Comparison of ENCODE assay signal across 1 cellular context in genomic region chr17:63446218-63446980, GRCh38.
TF ChIP-seq lines count a peak whose summit lies in the region.

A gene with protein sequence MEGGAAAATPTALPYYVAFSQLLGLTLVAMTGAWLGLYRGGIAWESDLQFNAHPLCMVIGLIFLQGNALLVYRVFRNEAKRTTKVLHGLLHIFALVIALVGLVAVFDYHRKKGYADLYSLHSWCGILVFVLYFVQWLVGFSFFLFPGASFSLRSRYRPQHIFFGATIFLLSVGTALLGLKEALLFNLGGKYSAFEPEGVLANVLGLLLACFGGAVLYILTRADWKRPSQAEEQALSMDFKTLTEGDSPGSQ (minus strand): TSS chr17:63446306. CDS start chr17:63437547, 8,759 bp downstream.

TF ChIP-seq in K562, 482 proteins besides CTCF, POLR2A, EP300 and RAD21 (continued from another document and continues in another):
- TF ChIP-seq, protein P1, sequence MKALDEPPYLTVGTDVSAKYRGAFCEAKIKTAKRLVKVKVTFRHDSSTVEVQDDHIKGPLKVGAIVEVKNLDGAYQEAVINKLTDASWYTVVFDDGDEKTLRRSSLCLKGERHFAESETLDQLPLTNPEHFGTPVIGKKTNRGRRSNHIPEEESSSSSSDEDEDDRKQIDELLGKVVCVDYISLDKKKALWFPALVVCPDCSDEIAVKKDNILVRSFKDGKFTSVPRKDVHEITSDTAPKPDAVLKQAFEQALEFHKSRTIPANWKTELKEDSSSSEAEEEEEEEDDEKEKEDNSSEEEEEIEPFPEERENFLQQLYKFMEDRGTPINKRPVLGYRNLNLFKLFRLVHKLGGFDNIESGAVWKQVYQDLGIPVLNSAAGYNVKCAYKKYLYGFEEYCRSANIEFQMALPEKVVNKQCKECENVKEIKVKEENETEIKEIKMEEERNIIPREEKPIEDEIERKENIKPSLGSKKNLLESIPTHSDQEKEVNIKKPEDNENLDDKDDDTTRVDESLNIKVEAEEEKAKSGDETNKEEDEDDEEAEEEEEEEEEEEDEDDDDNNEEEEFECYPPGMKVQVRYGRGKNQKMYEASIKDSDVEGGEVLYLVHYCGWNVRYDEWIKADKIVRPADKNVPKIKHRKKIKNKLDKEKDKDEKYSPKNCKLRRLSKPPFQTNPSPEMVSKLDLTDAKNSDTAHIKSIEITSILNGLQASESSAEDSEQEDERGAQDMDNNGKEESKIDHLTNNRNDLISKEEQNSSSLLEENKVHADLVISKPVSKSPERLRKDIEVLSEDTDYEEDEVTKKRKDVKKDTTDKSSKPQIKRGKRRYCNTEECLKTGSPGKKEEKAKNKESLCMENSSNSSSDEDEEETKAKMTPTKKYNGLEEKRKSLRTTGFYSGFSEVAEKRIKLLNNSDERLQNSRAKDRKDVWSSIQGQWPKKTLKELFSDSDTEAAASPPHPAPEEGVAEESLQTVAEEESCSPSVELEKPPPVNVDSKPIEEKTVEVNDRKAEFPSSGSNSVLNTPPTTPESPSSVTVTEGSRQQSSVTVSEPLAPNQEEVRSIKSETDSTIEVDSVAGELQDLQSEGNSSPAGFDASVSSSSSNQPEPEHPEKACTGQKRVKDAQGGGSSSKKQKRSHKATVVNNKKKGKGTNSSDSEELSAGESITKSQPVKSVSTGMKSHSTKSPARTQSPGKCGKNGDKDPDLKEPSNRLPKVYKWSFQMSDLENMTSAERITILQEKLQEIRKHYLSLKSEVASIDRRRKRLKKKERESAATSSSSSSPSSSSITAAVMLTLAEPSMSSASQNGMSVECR (CRISPR knock-in tag; IDR thresholded peaks at IDR 0.05), result peak; percentile 92
- TF ChIP-seq FIP1L1 (IDR thresholded peaks at IDR 0.05; ENCODE audit: low read depth, low read length, poor library complexity, severe bottlenecking), result peak; percentile 84
- no peak for TF ChIP-seq ZNF347 (CRISPR knock-in tag; IDR thresholded peaks at IDR 0.05; ENCODE audit: low read depth)
- TF ChIP-seq ZNF316 (IDR thresholded peaks at IDR 0.05), result no peak
- TF ChIP-seq KHSRP (IDR thresholded peaks at IDR 0.05), result no peak
- TF ChIP-seq, protein P2, sequence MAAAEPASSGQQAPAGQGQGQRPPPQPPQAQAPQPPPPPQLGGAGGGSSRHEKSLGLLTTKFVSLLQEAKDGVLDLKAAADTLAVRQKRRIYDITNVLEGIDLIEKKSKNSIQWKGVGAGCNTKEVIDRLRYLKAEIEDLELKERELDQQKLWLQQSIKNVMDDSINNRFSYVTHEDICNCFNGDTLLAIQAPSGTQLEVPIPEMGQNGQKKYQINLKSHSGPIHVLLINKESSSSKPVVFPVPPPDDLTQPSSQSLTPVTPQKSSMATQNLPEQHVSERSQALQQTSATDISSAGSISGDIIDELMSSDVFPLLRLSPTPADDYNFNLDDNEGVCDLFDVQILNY (CRISPR knock-in tag; IDR thresholded peaks at IDR 0.05), result peak; percentile 74; the same call in 1 of the 2 replicates
- TF ChIP-seq STAT5A (IDR thresholded peaks at IDR 0.05; ENCODE audit: borderline replicate concordance, low read length), result no peak
- no peak for TF ChIP-seq ELF4 (CRISPR knock-in tag; IDR thresholded peaks at IDR 0.05)
- no peak for TF ChIP-seq SAFB2 (IDR thresholded peaks at IDR 0.05; ENCODE audit: borderline replicate concordance, low read depth, low read length, severe bottlenecking)
- TF ChIP-seq NCOA6 (IDR thresholded peaks at IDR 0.05), result no peak
- peak; percentile 96 for TF ChIP-seq GATAD2B (IDR thresholded peaks at IDR 0.05; ENCODE audit: borderline replicate concordance)
- no peak for TF ChIP-seq KAT7 (CRISPR knock-in tag; IDR thresholded peaks at IDR 0.05; ENCODE audit: borderline replicate concordance)
- TF ChIP-seq, protein P3, sequence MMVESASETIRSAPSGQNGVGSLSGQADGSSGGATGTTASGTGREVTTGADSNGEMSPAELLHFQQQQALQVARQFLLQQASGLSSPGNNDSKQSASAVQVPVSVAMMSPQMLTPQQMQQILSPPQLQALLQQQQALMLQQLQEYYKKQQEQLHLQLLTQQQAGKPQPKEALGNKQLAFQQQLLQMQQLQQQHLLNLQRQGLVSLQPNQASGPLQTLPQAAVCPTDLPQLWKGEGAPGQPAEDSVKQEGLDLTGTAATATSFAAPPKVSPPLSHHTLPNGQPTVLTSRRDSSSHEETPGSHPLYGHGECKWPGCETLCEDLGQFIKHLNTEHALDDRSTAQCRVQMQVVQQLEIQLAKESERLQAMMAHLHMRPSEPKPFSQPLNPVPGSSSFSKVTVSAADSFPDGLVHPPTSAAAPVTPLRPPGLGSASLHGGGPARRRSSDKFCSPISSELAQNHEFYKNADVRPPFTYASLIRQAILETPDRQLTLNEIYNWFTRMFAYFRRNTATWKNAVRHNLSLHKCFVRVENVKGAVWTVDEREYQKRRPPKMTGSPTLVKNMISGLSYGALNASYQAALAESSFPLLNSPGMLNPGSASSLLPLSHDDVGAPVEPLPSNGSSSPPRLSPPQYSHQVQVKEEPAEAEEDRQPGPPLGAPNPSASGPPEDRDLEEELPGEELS (CRISPR knock-in tag; IDR thresholded peaks at IDR 0.05; ENCODE audit: borderline replicate concordance), result peak; percentile 38; the same call in 1 of the 2 replicates
- TF ChIP-seq, protein P4, sequence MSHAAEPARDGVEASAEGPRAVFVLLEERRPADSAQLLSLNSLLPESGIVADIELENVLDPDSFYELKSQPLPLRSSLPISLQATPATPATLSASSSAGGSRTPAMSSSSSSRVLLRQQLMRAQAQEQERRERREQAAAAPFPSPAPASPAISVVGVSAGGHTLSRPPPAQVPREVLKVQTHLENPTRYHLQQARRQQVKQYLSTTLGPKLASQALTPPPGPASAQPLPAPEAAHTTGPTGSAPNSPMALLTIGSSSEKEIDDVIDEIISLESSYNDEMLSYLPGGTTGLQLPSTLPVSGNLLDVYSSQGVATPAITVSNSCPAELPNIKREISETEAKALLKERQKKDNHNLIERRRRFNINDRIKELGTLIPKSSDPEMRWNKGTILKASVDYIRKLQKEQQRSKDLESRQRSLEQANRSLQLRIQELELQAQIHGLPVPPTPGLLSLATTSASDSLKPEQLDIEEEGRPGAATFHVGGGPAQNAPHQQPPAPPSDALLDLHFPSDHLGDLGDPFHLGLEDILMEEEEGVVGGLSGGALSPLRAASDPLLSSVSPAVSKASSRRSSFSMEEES (CRISPR knock-in tag; IDR thresholded peaks at IDR 0.05), result no peak
- TF ChIP-seq SIN3A (IDR thresholded peaks at IDR 0.05; ENCODE audit: borderline replicate concordance in 2 of 2, control insufficient read depth in 1 of 2, low read depth in 2 of 2, low read length in 2 of 2), result peak in 1 of 2 experiments; percentile 63; a peak in 1 of 4 replicates
- TF ChIP-seq ZNF609 (CRISPR knock-in tag; IDR thresholded peaks at IDR 0.05; ENCODE audit: borderline replicate concordance), result 0 out of 2 replicates have a peak, but pooled peaks have one; percentile 84
- TF ChIP-seq FOXK1 (CRISPR knock-in tag; IDR thresholded peaks at IDR 0.05; ENCODE audit: borderline replicate concordance), result no peak; the same call in 1 of the 2 replicates
- TF ChIP-seq HMGN3 (IDR thresholded peaks at IDR 0.05; ENCODE audit: borderline replicate concordance, extremely low read depth, insufficient read length, low read depth, low read length), result peak; percentile 31
- no peak; the same call in 1 of the 2 replicates for TF ChIP-seq ZNF584 (CRISPR knock-in tag; IDR thresholded peaks at IDR 0.05; ENCODE audit: low read depth)
- TF ChIP-seq ZNF277 (CRISPR knock-in tag; IDR thresholded peaks at IDR 0.05; ENCODE audit: borderline replicate concordance), result no peak
- no peak for TF ChIP-seq SRSF7 (optimal IDR thresholded peaks at IDR 0.05; ENCODE audit: low read depth, low read length)
- no peak for TF ChIP-seq ZNF780A (CRISPR knock-in tag; IDR thresholded peaks at IDR 0.05)
- TF ChIP-seq CCAR2 (IDR thresholded peaks at IDR 0.05; ENCODE audit: low read depth, low read length), result no peak
- no peak for TF ChIP-seq NFIC (IDR thresholded peaks at IDR 0.05)
- TF ChIP-seq, protein P5, sequence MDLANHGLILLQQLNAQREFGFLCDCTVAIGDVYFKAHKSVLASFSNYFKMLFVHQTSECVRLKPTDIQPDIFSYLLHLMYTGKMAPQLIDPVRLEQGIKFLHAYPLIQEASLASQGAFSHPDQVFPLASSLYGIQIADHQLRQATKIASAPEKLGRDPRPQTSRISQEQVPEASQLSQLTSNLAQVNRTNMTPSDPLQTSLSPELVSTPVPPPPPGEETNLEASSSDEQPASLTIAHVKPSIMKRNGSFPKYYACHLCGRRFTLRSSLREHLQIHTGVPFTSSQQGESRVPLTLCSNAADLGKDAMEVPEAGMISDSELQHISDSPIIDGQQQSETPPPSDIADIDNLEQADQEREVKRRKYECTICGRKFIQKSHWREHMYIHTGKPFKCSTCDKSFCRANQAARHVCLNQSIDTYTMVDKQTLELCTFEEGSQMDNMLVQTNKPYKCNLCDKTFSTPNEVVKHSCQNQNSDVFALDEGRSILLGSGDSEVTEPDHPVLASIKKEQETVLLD (IDR thresholded peaks at IDR 0.05), result no peak
- no peak for TF ChIP-seq MBD1 (CRISPR knock-in tag; IDR thresholded peaks at IDR 0.05)
- no peak for TF ChIP-seq POLR2H (tag; IDR thresholded peaks at IDR 0.05; ENCODE audit: low read depth)
- TF ChIP-seq SREBF2 (CRISPR knock-in tag; IDR thresholded peaks at IDR 0.05), result 0 out of 2 replicates have a peak, but pooled peaks have one; percentile 81
- TF ChIP-seq, protein P6, sequence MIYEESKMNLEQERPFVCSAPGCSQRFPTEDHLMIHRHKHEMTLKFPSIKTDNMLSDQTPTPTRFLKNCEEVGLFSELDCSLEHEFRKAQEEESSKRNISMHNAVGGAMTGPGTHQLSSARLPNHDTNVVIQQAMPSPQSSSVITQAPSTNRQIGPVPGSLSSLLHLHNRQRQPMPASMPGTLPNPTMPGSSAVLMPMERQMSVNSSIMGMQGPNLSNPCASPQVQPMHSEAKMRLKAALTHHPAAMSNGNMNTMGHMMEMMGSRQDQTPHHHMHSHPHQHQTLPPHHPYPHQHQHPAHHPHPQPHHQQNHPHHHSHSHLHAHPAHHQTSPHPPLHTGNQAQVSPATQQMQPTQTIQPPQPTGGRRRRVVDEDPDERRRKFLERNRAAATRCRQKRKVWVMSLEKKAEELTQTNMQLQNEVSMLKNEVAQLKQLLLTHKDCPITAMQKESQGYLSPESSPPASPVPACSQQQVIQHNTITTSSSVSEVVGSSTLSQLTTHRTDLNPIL (CRISPR knock-in tag; IDR thresholded peaks at IDR 0.05), result no peak
- TF ChIP-seq SPI1 (IDR thresholded peaks at IDR 0.05; ENCODE audit: borderline replicate concordance, low read depth, low read length), result no peak
- TF ChIP-seq POLR2B (IDR thresholded peaks at IDR 0.05; ENCODE audit: low read depth, partially characterized antibody), result no peak
- TF ChIP-seq BRD9 (IDR thresholded peaks at IDR 0.05; ENCODE audit: low read depth, partially characterized antibody), result peak; percentile 27
- peak; percentile 64; the same call in 1 of the 2 replicates for TF ChIP-seq MXI1 (IDR thresholded peaks at IDR 0.05; ENCODE audit: low read depth, low read length)
- TF ChIP-seq, protein P7, sequence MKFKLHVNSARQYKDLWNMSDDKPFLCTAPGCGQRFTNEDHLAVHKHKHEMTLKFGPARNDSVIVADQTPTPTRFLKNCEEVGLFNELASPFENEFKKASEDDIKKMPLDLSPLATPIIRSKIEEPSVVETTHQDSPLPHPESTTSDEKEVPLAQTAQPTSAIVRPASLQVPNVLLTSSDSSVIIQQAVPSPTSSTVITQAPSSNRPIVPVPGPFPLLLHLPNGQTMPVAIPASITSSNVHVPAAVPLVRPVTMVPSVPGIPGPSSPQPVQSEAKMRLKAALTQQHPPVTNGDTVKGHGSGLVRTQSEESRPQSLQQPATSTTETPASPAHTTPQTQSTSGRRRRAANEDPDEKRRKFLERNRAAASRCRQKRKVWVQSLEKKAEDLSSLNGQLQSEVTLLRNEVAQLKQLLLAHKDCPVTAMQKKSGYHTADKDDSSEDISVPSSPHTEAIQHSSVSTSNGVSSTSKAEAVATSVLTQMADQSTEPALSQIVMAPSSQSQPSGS (CRISPR knock-in tag; IDR thresholded peaks at IDR 0.05), result no peak; the same call in 1 of the 2 replicates
